Comparison of ENCODE assay signal across 8 cellular contexts in genomic region chr13:36820222-36820621, GRCh38. TPM values are rescaled to one million over a fixed set of nuclear protein-coding genes. Genes with fewer than 3 reads are reported as not detected.
DNase-seq lines count a peak whose midpoint lies in the region; ATAC-seq and TF ChIP-seq lines count a peak whose summit lies in the region.

No MANE protein-coding gene starts in this region.

- H3K4me2 ChIP-seq in SK-N-SH (peak overlapping the region; percentile 90), hepatocyte (peak overlapping the region; percentile 82)

- CTCF ChIA-PET in SK-N-SH (lab: Yijun Ruan, JAX) = interaction anchor here (1.5 kb wide), 1 partner anchor 161 kb away, joined by 3 read pairs; no protein-coding TSS in a partner anchor

- peak; percentile 46 to 49 for ATAC-seq in activated T-cell treated with anti-CD3 and anti-CD28 coated beads, Interleukin-2, amount 50 U/mL, for 4 hours
- ATAC-seq in HG02943 (IDR thresholded peaks at IDR 0.05; ENCODE audit: low read depth, unreplicated experiment) = peak; percentile 35

- H3K27me3 ChIP-seq in SK-N-SH (ENCODE audit: insufficient read depth) = no peaks in the 10 kb centered on the region
- H3K27me3 ChIP-seq in hepatocyte = no peaks in the 10 kb centered on the region
- H3K27me3 ChIP-seq in tibial artery = no peaks in the 10 kb centered on the region

- no peak for TF ChIP-seq RAD21 in SK-N-SH (IDR thresholded peaks at IDR 0.05; ENCODE audit: low read length)

- H3K79me2 ChIP-seq in SK-N-SH (ENCODE audit: insufficient read depth) (peaks cover 44% of the 10 kb centered on the region), hepatocyte (peaks cover 42% of the 10 kb centered on the region)

- peaks cover 0 to 4% of the 10 kb centered on the region in 2 experiments; a peak in 3 of 4 replicates for H3K4me1 ChIP-seq in SK-N-SH (ENCODE audit: control insufficient read depth in 1 of 2, insufficient read depth in 2 of 2, low read depth in 1 of 2, low read length in 1 of 2)
- peaks cover 14% of the 10 kb centered on the region for H3K4me1 ChIP-seq in hepatocyte (ENCODE audit: insufficient read depth)
- H3K4me1 ChIP-seq in tibial artery = peaks cover 0 to 36% (median 10%) of the 10 kb centered on the region in 4 donors

- H3K4me3 Mint-ChIP-seq in activated T-cell treated with anti-CD3 and anti-CD28 coated beads, Interleukin-2, amount 50 U/mL, for 4 hours = peak overlapping the region; percentile 92

- peaks cover 51% of the 10 kb centered on the region for H3K4me1 Mint-ChIP-seq in activated T-cell treated with anti-CD3 and anti-CD28 coated beads, Interleukin-2, amount 50 U/mL, for 4 hours (ENCODE audit: low read depth)

- no peaks in the 10 kb centered on the region for H3K9me2 ChIP-seq in SK-N-SH
- no peaks in the 10 kb centered on the region for H3K9me2 ChIP-seq in hepatocyte (replicated peaks; ENCODE audit: insufficient read depth)

- intact Hi-C loops in tibial artery (cut with DNase I; ENCODE audit: low total_unique reads) = no loop called here

- POLR2A ChIA-PET in SK-N-SH (lab: Yijun Ruan, JAX) = no interaction called here

- H3F3A ChIP-seq in SK-N-SH (replicated peaks; ENCODE audit: insufficient read depth) = peaks cover 5% of the 10 kb centered on the region

- H3K36me3 ChIP-seq in SK-N-SH (replicated peaks in 1 of 2; ENCODE audit: control insufficient read depth in 1 of 2, insufficient read depth in 2 of 2, low read length in 1 of 2) (peaks cover 1 to 5% of the 10 kb centered on the region in 2 experiments), hepatocyte (replicated peaks; ENCODE audit: insufficient read depth, low read depth) (no peaks in the 10 kb centered on the region), tibial artery (no peaks in the 10 kb centered on the region)

- H3K4me3 ChIP-seq in SK-N-SH (ENCODE audit: low read depth in 2 of 2, low read length in 1 of 2) (peak overlapping the region; percentile 81 to 83), hepatocyte (peak overlapping the region; percentile 86), tibial artery (peak overlapping the region; percentile 73 to 87)

- TF ChIP-seq EP300 in SK-N-SH (IDR thresholded peaks at IDR 0.05; ENCODE audit: borderline replicate concordance in 1 of 2, low read depth in 1 of 2, low read length in 1 of 2) = no peak

- no peak for TF ChIP-seq CTCF in SK-N-SH (IDR thresholded peaks at IDR 0.05)
- TF ChIP-seq CTCF in hepatocyte (IDR thresholded peaks at IDR 0.05; ENCODE audit: poor library complexity) = no peak
- no peak for TF ChIP-seq CTCF in tibial artery (IDR thresholded peaks at IDR 0.05)

- H3K27ac ChIP-seq in SK-N-SH (ENCODE audit: low read depth in 2 of 2, low read length in 1 of 2) (no peak overlapping the region), hepatocyte (no peak overlapping the region), tibial artery (peak overlapping the region in 1 of 2 donors; percentile 73)

- H2AFZ ChIP-seq in SK-N-SH (ENCODE audit: low read depth) (peak overlapping the region; percentile 94; the same call in 1 of the 2 replicates), hepatocyte (peak overlapping the region; percentile 79)

- peaks cover 2% of the 10 kb centered on the region for H3K27me3 Mint-ChIP-seq in activated T-cell treated with anti-CD3 and anti-CD28 coated beads, Interleukin-2, amount 50 U/mL, for 4 hours (ENCODE audit: low read depth)

- DNase-seq in activated T-cell treated with anti-CD3 and anti-CD28 coated beads, Interleukin-2, amount 50 U/mL, for 4 hours = no peak
- DNase-seq in activated T-cell treated with anti-CD3 and anti-CD28 coated beads, Interleukin-2, amount 50 U/mL, for 48 hours = no peak
- no peak for DNase-seq in SK-N-SH
- no peak for DNase-seq in hepatocyte (ENCODE audit: low spot score)
- DNase-seq in tibial artery = no peak
- DNase-seq in NCI-H2227 (lab: John Stamatoyannopoulos, UW; ENCODE audit: unreplicated experiment) = no peak
- no peak for DNase-seq in cerebellar nuclear complex (lab: John Stamatoyannopoulos, UW)

- no peaks in the 10 kb centered on the region for H3K9me3 ChIP-seq in SK-N-SH
- H3K9me3 ChIP-seq in hepatocyte (ENCODE audit: low read depth) = no peaks in the 10 kb centered on the region
- H3K9me3 ChIP-seq in tibial artery = no peaks in the 10 kb centered on the region

- no peaks in the 10 kb centered on the region for H3K9me3 Mint-ChIP-seq in activated T-cell treated with anti-CD3 and anti-CD28 coated beads, Interleukin-2, amount 50 U/mL, for 4 hours

- peaks cover 2% of the 10 kb centered on the region for H3K36me3 Mint-ChIP-seq in activated T-cell treated with anti-CD3 and anti-CD28 coated beads, Interleukin-2, amount 50 U/mL, for 4 hours (ENCODE audit: insufficient read depth)

- 57% methylated on average over 4 of the region's 4 CpGs for WGBS in SK-N-SH (ENCODE audit: low lambda C conversion rate)
- 81% methylated on average over 4 of the region's 4 CpGs for WGBS in hepatocyte (ENCODE audit: low lambda C conversion rate, missing lambda C conversion rate)

- H4K20me1 ChIP-seq in SK-N-SH (ENCODE audit: insufficient read depth) (no peaks in the 10 kb centered on the region), hepatocyte (ENCODE audit: insufficient read depth, poor library complexity, severe bottlenecking) (no peaks in the 10 kb centered on the region)

- H3K9ac ChIP-seq in SK-N-SH = 0 out of 2 replicates have a peak overlapping the region, but pooled peaks have one; percentile 69

TF ChIP-seq in SK-N-SH, 30 proteins besides CTCF, POLR2A, EP300 and RAD21:
- no peak for TF ChIP-seq IRF3 (IDR thresholded peaks at IDR 0.05; ENCODE audit: low read depth, low read length)
- no peak for TF ChIP-seq MEF2A (IDR thresholded peaks at IDR 0.05; ENCODE audit: borderline replicate concordance, low read depth)
- TF ChIP-seq FOXM1 (IDR thresholded peaks at IDR 0.05; ENCODE audit: low read depth) = no peak
- TF ChIP-seq TCF12 (IDR thresholded peaks at IDR 0.05) = no peak
- TF ChIP-seq REST (IDR thresholded peaks at IDR 0.05; ENCODE audit: low read depth, low read length) = no peak
- TF ChIP-seq YY1 (IDR thresholded peaks at IDR 0.05; ENCODE audit: low read depth) = no peak
- no peak for TF ChIP-seq GABPA (IDR thresholded peaks at IDR 0.05; ENCODE audit: low read depth)
- no peak for TF ChIP-seq FOSL2 (IDR thresholded peaks at IDR 0.05; ENCODE audit: borderline replicate concordance, low read depth)
- no peak for TF ChIP-seq NFIC (IDR thresholded peaks at IDR 0.05; ENCODE audit: borderline replicate concordance)

RNA-seq across cellular contexts. Expression of gene RFXAP, which starts 1.2 kb away (rescaled TPM):
- total RNA-seq in activated T-cell treated with anti-CD3 and anti-CD28 coated beads, Interleukin-2, amount 50 U/mL, for 4 hours = 10 to 100 TPM in 2 of 3 donors, 1 to 10 TPM in 1; 9.7 to 10.8 (median 10.4) TPM
- polyA plus RNA-seq in SK-N-SH (2012; rRNA removed) = 4.1 and 5.0 TPM in 2 replicates
- 4.9 and 5.8 TPM in 2 replicates for polyA plus RNA-seq in SK-N-SH (2012; cell fraction: cytosol; rRNA removed)
- 6.7 and 9.5 TPM in 2 replicates for polyA plus RNA-seq in SK-N-SH (2012; cell fraction: nucleus; rRNA removed)
- total RNA-seq in hepatocyte = 2.7 and 2.9 TPM in 2 replicates
- polyA plus RNA-seq in hepatocyte = 3.1 and 5.8 TPM in 2 replicates
